Comparison of ENCODE assay signal across 16 cellular contexts in genomic region chr6:139647816-139648215, GRCh38.
DNase-seq lines count a peak whose midpoint lies in the region; ATAC-seq, FAIRE-seq and TF ChIP-seq lines count a peak whose summit lies in the region.
"Had no signal": no experiment of that assay in that cellular context is flagged by ENCODE, and none has a peak within 500 bp of the region (broad histone marks: within the 10 kb centered on the region; RNA-seq: fewer than 3 reads in every experiment).

No MANE protein-coding gene starts in this region.

- in situ Hi-C loops in K562 (cut with MboI): no loop called here

- CTCF ChIA-PET in CD8-positive, alpha-beta memory T cell (lab: Charles Lee): no interaction called here
- CTCF ChIA-PET in K562 (lab: Yijun Ruan, JAX; ENCODE audit: low intra/inter-chr PET ratio): no interaction called here

- DNase-seq in CD8-positive, alpha-beta memory T cell: no peak
- DNase-seq in K562 (ENCODE audit: extremely low read depth in 1 of 4, low spot score in 3 of 4) (no peak), mesenchymal stem cell (no peak), neural progenitor cell (ENCODE audit: low spot score) (no peak), cerebellum (ENCODE audit: low spot score) (no peak)
- DNase-seq: Caco-2; CD8-positive, alpha-beta T cell; DMS53; GM23248 had no signal

- no peak overlapping the region for H2BK12ac ChIP-seq in mesenchymal stem cell (ENCODE audit: low read length in 2 of 2)

- peak overlapping the region; percentile 35 for H2BK15ac ChIP-seq in mesenchymal stem cell (ENCODE audit: low read depth, poor library complexity, severe bottlenecking)

- H3F3A ChIP-seq in neural progenitor cell (ENCODE audit: low read depth): peaks cover 5% of the 10 kb centered on the region

- TF ChIP-seq POLR2A in K562 (conservative IDR thresholded peaks at IDR 0.05): no peak

- POLR2A ChIA-PET in CD8-positive, alpha-beta memory T cell (lab: Charles Lee): no interaction called here
- POLR2A ChIA-PET in K562 (lab: Yijun Ruan, JAX): interaction anchor here (1.0 to 2.1 kb wide), 3 partner anchors 11 to 274 kb away, joined by 3 to 14 read pairs (median 4); partner anchors contain the start of gene CITED2

- H3K9ac ChIP-seq in K562 (ENCODE audit: insufficient read depth in 1 of 2, low read depth in 2 of 2, low read length in 2 of 2) (peak overlapping the region in 1 of 2 experiments; percentile 66; a peak in 3 of 4 replicates), mesenchymal stem cell (ENCODE audit: low read length) (no peak overlapping the region), neural progenitor cell (no peak overlapping the region)
- H3K9ac ChIP-seq: GM23248 had no signal

- H3K9me1 ChIP-seq in K562 (ENCODE audit: control insufficient read depth, insufficient read depth, low read length): no peaks in the 10 kb centered on the region

- H3K9me3 ChIP-seq in CD8-positive, alpha-beta memory T cell (ENCODE audit: low read length): no peaks in the 10 kb centered on the region
- H3K9me3 ChIP-seq in K562 (replicated peaks; ENCODE audit: control insufficient read depth, insufficient read depth, low read depth, low read length) (no peaks in the 10 kb centered on the region), mesenchymal stem cell (ENCODE audit: control insufficient read depth, low read length) (no peaks in the 10 kb centered on the region), neural progenitor cell (ENCODE audit: low read depth) (no peaks in the 10 kb centered on the region)
- H3K9me3 ChIP-seq: Caco-2 had no signal

- no peak overlapping the region for H2BK5ac ChIP-seq in mesenchymal stem cell (ENCODE audit: low read depth, low read length, poor library complexity, severe bottlenecking)

- no peak overlapping the region for H3K18ac ChIP-seq in mesenchymal stem cell (ENCODE audit: low read depth in 1 of 2, low read length in 2 of 2)

- TF ChIP-seq CTCF in K562 (IDR thresholded peaks at IDR 0.05 in 2 of 3, conservative IDR thresholded peaks at IDR 0.05 in 1 of 3; ENCODE audit: insufficient read depth in 2 of 3, low read depth in 1 of 3, low read length in 3 of 3) (no peak), neural progenitor cell (IDR thresholded peaks at IDR 0.05) (no peak)

- H3K27me3 ChIP-seq in CD8-positive, alpha-beta memory T cell (ENCODE audit: insufficient read depth, low read length, poor library complexity, severe bottlenecking): no peaks in the 10 kb centered on the region
- no peaks in the 10 kb centered on the region for H3K27me3 ChIP-seq in K562 (ENCODE audit: control insufficient read depth in 2 of 2, insufficient read depth in 2 of 2, low read length in 2 of 2)
- H3K27me3 ChIP-seq in mesenchymal stem cell (ENCODE audit: control insufficient read depth in 1 of 2, insufficient read depth in 1 of 2, low read length in 2 of 2): no peaks in the 10 kb centered on the region
- H3K27me3 ChIP-seq in neural progenitor cell: no peaks in the 10 kb centered on the region

- H3K4ac ChIP-seq in mesenchymal stem cell (ENCODE audit: low read depth in 1 of 2, low read length in 2 of 2): no peak overlapping the region

- no peak for TF ChIP-seq RAD21 in K562 (CRISPR knock-in tag; conservative IDR thresholded peaks at IDR 0.05 in 1 of 2, IDR thresholded peaks at IDR 0.05 in 1 of 2)

- no peaks in the 10 kb centered on the region for H3K4me1 Mint-ChIP-seq in CD8-positive, alpha-beta memory T cell
- H3K4me1 Mint-ChIP-seq in neural progenitor cell: peaks cover 24% of the 10 kb centered on the region
- H3K4me1 Mint-ChIP-seq: IgD-negative memory B cell had no signal

- H3K23ac ChIP-seq in mesenchymal stem cell (ENCODE audit: low read length in 2 of 2): no peak overlapping the region

- H2AFZ ChIP-seq in K562 (ENCODE audit: low read depth, low read length) (peak overlapping the region; percentile 87), mesenchymal stem cell (ENCODE audit: low read depth, low read length) (no peak overlapping the region), neural progenitor cell (replicated peaks) (peak overlapping the region; percentile 14)
- H2AFZ ChIP-seq: GM23248 had no signal

- H4K91ac ChIP-seq in mesenchymal stem cell (ENCODE audit: low read length): no peak overlapping the region

- no peaks in the 10 kb centered on the region for H3K4me1 ChIP-seq in CD8-positive, alpha-beta memory T cell (ENCODE audit: insufficient read depth, low read length)
- H3K4me1 ChIP-seq in K562 (replicated peaks in 1 of 2; ENCODE audit: control insufficient read depth in 2 of 2, insufficient read depth in 2 of 2, low read length in 2 of 2) (peaks cover 25 to 54% of the 10 kb centered on the region in 2 experiments), mesenchymal stem cell (ENCODE audit: control insufficient read depth, insufficient read depth, low read depth, low read length) (no peaks in the 10 kb centered on the region), neural progenitor cell (peaks cover 32% of the 10 kb centered on the region)
- H3K4me1 ChIP-seq: Caco-2 had no signal

- H3K27ac Mint-ChIP-seq in CD8-positive, alpha-beta memory T cell: peak overlapping the region in 1 of 8 donors; percentile 70
- no peak overlapping the region for H3K27ac Mint-ChIP-seq in neural progenitor cell
- H3K27ac Mint-ChIP-seq: CD8-positive, alpha-beta T cell; IgD-negative memory B cell had no signal

- H3K79me2 ChIP-seq in K562 (ENCODE audit: control insufficient read depth, insufficient read depth, low read length) (no peaks in the 10 kb centered on the region), neural progenitor cell (ENCODE audit: low read depth) (no peaks in the 10 kb centered on the region)

- H3K36me3 ChIP-seq in CD8-positive, alpha-beta memory T cell (ENCODE audit: insufficient read depth, low read length): no peaks in the 10 kb centered on the region
- H3K36me3 ChIP-seq in K562 (ENCODE audit: control insufficient read depth, insufficient read depth, low read length): no peaks in the 10 kb centered on the region
- no peaks in the 10 kb centered on the region for H3K36me3 ChIP-seq in mesenchymal stem cell (ENCODE audit: control insufficient read depth in 1 of 2, insufficient read depth in 2 of 2, low read depth in 1 of 2, low read length in 2 of 2)
- H3K36me3 ChIP-seq in neural progenitor cell: no peaks in the 10 kb centered on the region

- H3K9me3 Mint-ChIP-seq in CD8-positive, alpha-beta memory T cell: peaks cover 0 to 4% (median 0%) of the 10 kb centered on the region in 5 donors
- peaks cover 13% of the 10 kb centered on the region for H3K9me3 Mint-ChIP-seq in neural progenitor cell

- peak overlapping the region; percentile 15 for H3K27ac ChIP-seq in CD8-positive, alpha-beta memory T cell (ENCODE audit: low read depth, low read length)
- H3K27ac ChIP-seq in K562 (ENCODE audit: extremely low read depth, low read depth, low read length) (peak overlapping the region; percentile 84), mesenchymal stem cell (ENCODE audit: low read length, poor library complexity, severe bottlenecking) (no peak overlapping the region), neural progenitor cell (no peak overlapping the region)
- H3K27ac ChIP-seq: 22Rv1, GM23248 had no signal

- no TSS peak for BruUV-seq in K562 (replicated peaks; lab: Mats Ljungman, UMichigan)

- no peak overlapping the region for H3K14ac ChIP-seq in mesenchymal stem cell (ENCODE audit: low read length in 2 of 2)

- ATAC-seq in K562: no peak; the same call in 2 of the 3 replicates
- no peak for ATAC-seq in HG03280 (IDR thresholded peaks at IDR 0.05; ENCODE audit: unreplicated experiment)
- no peak for ATAC-seq in GM18519 (IDR thresholded peaks at IDR 0.05; ENCODE audit: low FRiP score, unreplicated experiment)
- no peak for ATAC-seq in GM19463 (IDR thresholded peaks at IDR 0.05; ENCODE audit: unreplicated experiment)
- ATAC-seq: CD8-positive, alpha-beta T cell; HCT116 had no signal

- H3K36me3 Mint-ChIP-seq in CD8-positive, alpha-beta memory T cell: peaks cover 0 to 8% (median 0%) of the 10 kb centered on the region in 3 donors
- peaks cover 7% of the 10 kb centered on the region for H3K36me3 Mint-ChIP-seq in neural progenitor cell
- H3K36me3 Mint-ChIP-seq: CD8-positive, alpha-beta T cell; IgD-negative memory B cell had no signal

- H4K20me1 ChIP-seq in K562 (replicated peaks; ENCODE audit: control insufficient read depth, insufficient read depth, low read length) (no peaks in the 10 kb centered on the region), neural progenitor cell (ENCODE audit: low read depth) (no peaks in the 10 kb centered on the region)

- H4K8ac ChIP-seq in mesenchymal stem cell (ENCODE audit: low read length): no peak overlapping the region

- H3K79me1 ChIP-seq in mesenchymal stem cell (replicated peaks; ENCODE audit: low read length, poor library complexity, severe bottlenecking): no peaks in the 10 kb centered on the region

- H3K4me2 ChIP-seq in K562 (ENCODE audit: insufficient read depth, low read length) (peak overlapping the region; percentile 75), mesenchymal stem cell (ENCODE audit: low read length, poor library complexity, severe bottlenecking) (no peak overlapping the region), neural progenitor cell (no peak overlapping the region)

- intact Hi-C loops in K562 (cut with micrococcal nuclease): loop anchor here (1.0 to 5.0 kb wide), 4 partner anchors 61 to 273 kb away; no protein-coding TSS in a partner anchor

- H3K4me3 Mint-ChIP-seq in CD8-positive, alpha-beta memory T cell: no peak overlapping the region
- no peak overlapping the region for H3K4me3 Mint-ChIP-seq in neural progenitor cell
- H3K4me3 Mint-ChIP-seq: CD8-positive, alpha-beta T cell; IgD-negative memory B cell had no signal

- no peak overlapping the region for H2BK120ac ChIP-seq in mesenchymal stem cell (ENCODE audit: low read depth, low read length)

- no peak overlapping the region for H2AK5ac ChIP-seq in mesenchymal stem cell (ENCODE audit: low read length, severe bottlenecking)

- WGBS in K562 (ENCODE audit: insufficient coverage, low coverage, missing lambda C conversion rate): 55% methylated on average over 5 of the region's 5 CpGs
- 79% methylated on average over 5 of the region's 5 CpGs for WGBS in mesenchymal stem cell

- no peak overlapping the region for H3K4me3 ChIP-seq in CD8-positive, alpha-beta memory T cell (ENCODE audit: low read length)
- H3K4me3 ChIP-seq in K562 (no peak overlapping the region), mesenchymal stem cell (ENCODE audit: insufficient read depth in 1 of 2, low read depth in 1 of 2, low read length in 2 of 2) (no peak overlapping the region), neural progenitor cell (no peak overlapping the region)
- H3K4me3 ChIP-seq: GM23248 had no signal

- FAIRE-seq in K562 (lab: Jason Lieb, UNC): no peak
- FAIRE-seq: H54 had no signal

- H3K27me3 Mint-ChIP-seq in CD8-positive, alpha-beta memory T cell: peaks cover 0 to 2% of the 10 kb centered on the region in 2 donors
- peaks cover 9% of the 10 kb centered on the region for H3K27me3 Mint-ChIP-seq in neural progenitor cell (ENCODE audit: insufficient read depth, low read depth)

- TF ChIP-seq EP300 in K562 (IDR thresholded peaks at IDR 0.05; ENCODE audit: low read length): no peak

TF ChIP-seq in K562, 482 proteins besides CTCF, POLR2A, EP300 and RAD21 (continues in another document):
- TF ChIP-seq ZNF444 (CRISPR knock-in tag; IDR thresholded peaks at IDR 0.05): no peak
- TF ChIP-seq SP2 (IDR thresholded peaks at IDR 0.05; ENCODE audit: extremely low read depth, low read depth, low read length, poor library complexity, severe bottlenecking): no peak

Comparison
In these comparisons a context has a peak if more than half of its experiments do, and no peak if none do; other contexts are left out.
1. H3K27ac ChIP-seq: peak in CD8-positive, alpha-beta memory T cell (single experiment) and K562 (single experiment); none in mesenchymal stem cell (single experiment) and neural progenitor cell (single experiment).